ENCODE assay signal across 19 cellular contexts in genomic region chr1:84255586-84255985, GRCh38.
"Had no signal": no experiment of that assay in that cellular context is flagged by ENCODE, and none has a peak within 500 bp of the region (broad histone marks: within the 10 kb centered on the region; RNA-seq: fewer than 3 reads in every experiment).

No MANE protein-coding gene starts in this region.

- H3K27ac Mint-ChIP-seq: dendritic cell treated with granulocyte-macrophage colony-stimulating factor and Interleukin-4, amounts not matched to agents 40 ng/mL and 50 ng/mL, for 4 days; immature natural killer cell; nephron progenitor cell; stimulated activated naive B cell treated with anti-CD40 and anti-IgM and Interleukin-4, amounts not matched to agents 10 μg/mL and 1 μg/mL and 100 μg/mL, for 72 hours; stimulated activated naive CD8-positive, alpha-beta T cell treated with anti-CD3 and anti-CD28 coated beads, Interleukin-15, amount 100 ng/mL, for 72 hours had no signal

- H3K36me3 ChIP-seq: left ventricle myocardium inferior had no signal

- ATAC-seq: foreskin keratinocyte; left cardiac atrium; sciatic nerve; stimulated activated naive B cell treated with anti-CD40 and anti-IgM and Interleukin-4, amounts not matched to agents 10 μg/mL and 1 μg/mL and 100 μg/mL, for 72 hours; stimulated activated naive CD8-positive, alpha-beta T cell treated with anti-CD3 and anti-CD28 coated beads, Interleukin-15, amount 100 ng/mL, for 72 hours had no signal

- H3K4me1 Mint-ChIP-seq: immature natural killer cell; naive B cell; nephron progenitor cell; stimulated activated naive B cell treated with anti-CD40 and anti-IgM and Interleukin-4, amounts not matched to agents 10 μg/mL and 1 μg/mL and 100 μg/mL, for 72 hours; stimulated activated naive CD8-positive, alpha-beta T cell treated with anti-CD3 and anti-CD28 coated beads, Interleukin-15, amount 100 ng/mL, for 72 hours had no signal

- DNase-seq: foreskin keratinocyte; immature natural killer cell; kidney; left cardiac atrium; left ventricle myocardium inferior; mesenchymal stem cell; midbrain; naive B cell; nephron progenitor cell; stimulated activated CD4-positive, alpha-beta T cell treated with anti-CD3 and anti-CD28 coated beads, Interleukin-2, amount 100 ng/mL, for 24 hours; stimulated activated CD4-positive, alpha-beta T cell treated with anti-CD3 and anti-CD28 coated beads, Interleukin-4, amount 100 ng/mL, for 4 hours; stimulated activated naive B cell treated with anti-CD40 and anti-IgM and Interleukin-4, amounts not matched to agents 10 μg/mL and 1 μg/mL and 100 μg/mL, for 72 hours; stimulated activated naive CD8-positive, alpha-beta T cell treated with anti-CD3 and anti-CD28 coated beads, Interleukin-15, amount 100 ng/mL, for 72 hours; testis; trophoblast cell had no signal

- H3K27ac ChIP-seq: foreskin keratinocyte, left ventricle myocardium inferior, skin epidermis, testis had no signal

- H3K9me3 ChIP-seq: testis had no signal

- H3K27me3 Mint-ChIP-seq: dendritic cell treated with granulocyte-macrophage colony-stimulating factor and Interleukin-4, amounts not matched to agents 40 ng/mL and 50 ng/mL, for 4 days; naive B cell; stimulated activated naive B cell treated with anti-CD40 and anti-IgM and Interleukin-4, amounts not matched to agents 10 μg/mL and 1 μg/mL and 100 μg/mL, for 72 hours; stimulated activated naive CD8-positive, alpha-beta T cell treated with anti-CD3 and anti-CD28 coated beads, Interleukin-15, amount 100 ng/mL, for 72 hours had no signal

- H3K4me3 ChIP-seq: left ventricle myocardium inferior, lung, skin epidermis, testis had no signal

- H3K4me3 Mint-ChIP-seq: dendritic cell treated with granulocyte-macrophage colony-stimulating factor and Interleukin-4, amounts not matched to agents 40 ng/mL and 50 ng/mL, for 4 days; immature natural killer cell; naive B cell; nephron progenitor cell; stimulated activated naive B cell treated with anti-CD40 and anti-IgM and Interleukin-4, amounts not matched to agents 10 μg/mL and 1 μg/mL and 100 μg/mL, for 72 hours; stimulated activated naive CD8-positive, alpha-beta T cell treated with anti-CD3 and anti-CD28 coated beads, Interleukin-15, amount 100 ng/mL, for 72 hours had no signal

- H3K27me3 ChIP-seq: foreskin keratinocyte, testis had no signal
